ENCODE assay signal across 19 cellular contexts in the genomic region with DNA sequence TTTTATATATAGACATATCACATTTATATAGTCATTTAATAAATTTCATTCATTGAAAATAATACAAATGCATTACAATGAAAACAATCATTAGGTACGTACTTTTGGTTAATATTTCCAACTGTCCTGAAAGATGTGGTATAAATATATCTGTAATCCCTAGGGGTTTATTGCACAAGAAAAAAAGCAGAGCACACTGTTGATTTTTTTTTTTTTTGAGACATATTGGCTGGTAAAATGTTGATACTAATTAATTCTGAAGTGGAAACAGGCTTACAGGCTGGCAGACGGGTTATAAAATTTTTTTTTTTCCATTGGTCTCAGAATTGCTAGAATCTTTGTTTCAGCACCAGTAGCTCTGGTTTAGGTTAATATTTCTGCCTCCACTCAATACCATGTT.
A peak's percentile ranks its signal among the peaks of the same experiment; 100 is the strongest.
DNase-seq lines count a peak whose midpoint lies in the region; ATAC-seq, FAIRE-seq and TF ChIP-seq lines count a peak whose summit lies in the region.
"Had no signal": no experiment of that assay in that cellular context is flagged by ENCODE, and none has a peak within 500 bp of the region (broad histone marks: within the 10 kb centered on the region; RNA-seq: fewer than 3 reads in every experiment).

No MANE protein-coding gene starts in this region.

- H3K36me3 ChIP-seq in RWPE2 (ENCODE audit: low read depth) (no peaks in the 10 kb centered on the region), esophagus squamous epithelium (no peaks in the 10 kb centered on the region), psoas muscle (ENCODE audit: insufficient read depth in 1 of 2, low read depth in 1 of 2) (no peaks in the 10 kb centered on the region), small intestine (ENCODE audit: control insufficient read depth in 2 of 2, insufficient read depth in 2 of 2, low read length in 2 of 2) (no peaks in the 10 kb centered on the region)
- H3K36me3 ChIP-seq: adrenal gland had no signal

- H3K4me1 ChIP-seq in RWPE2 (ENCODE audit: insufficient read depth, poor library complexity, severe bottlenecking): peaks cover 26% of the 10 kb centered on the region
- peaks cover 0 to 38% (median 22%) of the 10 kb centered on the region in 3 donors for H3K4me1 ChIP-seq in esophagus squamous epithelium
- H3K4me1 ChIP-seq in psoas muscle: peaks cover 35% of the 10 kb centered on the region
- H3K4me1 ChIP-seq in small intestine (ENCODE audit: control insufficient read depth in 2 of 2, insufficient read depth in 1 of 2, low read depth in 1 of 2, low read length in 1 of 2): no peaks in the 10 kb centered on the region

- 71 to 73% methylated on average over 2 of the region's 2 CpGs for WGBS in esophagus squamous epithelium, 2 donors
- 65 to 81% (median 65%) methylated on average over 2 of the region's 2 CpGs for WGBS in psoas muscle, 3 donors
- 82 to 95% (median 83%) methylated on average over 2 of the region's 2 CpGs for WGBS in small intestine, 3 donors

- intact Hi-C loops in esophagus squamous epithelium (cut with DNase I) (loop anchor here (10.0 kb wide), 1 partner anchor 537 kb away; no protein-coding TSS in a partner anchor), psoas muscle (cut with DNase I) (loop anchor here (5.0 to 10.0 kb wide), 5 partner anchors 49 to 944 kb away; no protein-coding TSS in a partner anchor)

- H3K9me3 ChIP-seq in AG04450 (ENCODE audit: control insufficient read depth, insufficient read depth, low read length) (no peaks in the 10 kb centered on the region), RWPE2 (ENCODE audit: severe bottlenecking) (no peaks in the 10 kb centered on the region), esophagus squamous epithelium (no peaks in the 10 kb centered on the region), psoas muscle (no peaks in the 10 kb centered on the region), small intestine (ENCODE audit: control insufficient read depth, low read depth) (no peaks in the 10 kb centered on the region)
- H3K9me3 ChIP-seq: adrenal gland had no signal

- no peak for FAIRE-seq in small intestine (lab: Jason Lieb, UNC)
- FAIRE-seq: islet of Langerhans had no signal

- no peak for TF ChIP-seq POLR2A in esophagus squamous epithelium (IDR thresholded peaks at IDR 0.05)

- peak overlapping the region; percentile 95 for H3K27ac ChIP-seq in AG04450 (ENCODE audit: low read depth, low read length)
- peak overlapping the region; percentile 83 for H3K27ac ChIP-seq in RWPE2 (ENCODE audit: poor library complexity, severe bottlenecking)
- H3K27ac ChIP-seq in esophagus squamous epithelium: peak overlapping the region in 3 of 4 donors; percentile 44 to 73 (median 71)
- peak overlapping the region; percentile 92 for H3K27ac ChIP-seq in psoas muscle
- no peak overlapping the region for H3K27ac ChIP-seq in small intestine (ENCODE audit: low read depth in 1 of 2, low read length in 1 of 2)
- H3K27ac ChIP-seq: RWPE1 had no signal

- no peak for DNase-seq in AG04450 (ENCODE audit: low read depth, low spot score)
- DNase-seq in RWPE2 (ENCODE audit: low spot score): no peak
- DNase-seq in esophagus squamous epithelium (lab: John Stamatoyannopoulos, UW): no peak
- DNase-seq in psoas muscle: no peak
- no peak for DNase-seq in hepatic stellate cell (ENCODE audit: low spot score)
- DNase-seq in small intestine: no peak
- no peak for DNase-seq in stimulated activated CD4-positive, alpha-beta T cell treated with anti-CD3 and anti-CD28 coated beads, Interleukin-2, amount 100 ng/mL, for 48 hours
- DNase-seq: activated CD4-positive, alpha-beta T cell treated with anti-CD3 and anti-CD28 coated beads for 36 hours; activated T-cell treated with anti-CD3 and anti-CD28 coated beads, Interleukin-2, amount 50 U/mL, for 1 hour; adrenal gland; NCI-H146; NCI-H526 treated with DMSO at 0.1 percent for 48 hours; right cardiac atrium; stimulated activated naive CD8-positive, alpha-beta T cell treated with anti-CD3 and anti-CD28 coated beads, Interleukin-15, amount 100 ng/mL, for 72 hours; T-helper 2 cell had no signal

- no peak for ATAC-seq in RWPE2 (ENCODE audit: low read depth)
- no peak for ATAC-seq in psoas muscle
- ATAC-seq in GM21423 (IDR thresholded peaks at IDR 0.05; ENCODE audit: unreplicated experiment): no peak
- ATAC-seq: activated CD4-positive, alpha-beta T cell treated with anti-CD3 and anti-CD28 coated beads for 36 hours; GM23338; stimulated activated naive CD8-positive, alpha-beta T cell treated with anti-CD3 and anti-CD28 coated beads, Interleukin-15, amount 100 ng/mL, for 72 hours had no signal

- no peak for TF ChIP-seq CTCF in AG04450 (IDR thresholded peaks at IDR 0.05; ENCODE audit: low read depth, low read length)
- TF ChIP-seq CTCF in RWPE2 (IDR thresholded peaks at IDR 0.05; ENCODE audit: poor library complexity, severe bottlenecking): no peak
- TF ChIP-seq CTCF in esophagus squamous epithelium (IDR thresholded peaks at IDR 0.05): no peak
- TF ChIP-seq CTCF in psoas muscle (IDR thresholded peaks at IDR 0.05): no peak

- CTCF ChIA-PET in AG04450 (lab: Charles Lee): interaction anchor here (0.7 to 5.2 kb wide), 43 partner anchors 10 to 945 kb away, joined by 3 to 103 read pairs (median 7); partner anchors contain the start of gene KCNJ2

- H3K27me3 ChIP-seq in AG04450 (ENCODE audit: control insufficient read depth, insufficient read depth, low read length): no peaks in the 10 kb centered on the region
- H3K27me3 ChIP-seq in RWPE2 (ENCODE audit: insufficient read depth, poor library complexity, severe bottlenecking): no peaks in the 10 kb centered on the region
- no peaks in the 10 kb centered on the region for H3K27me3 ChIP-seq in esophagus squamous epithelium
- H3K27me3 ChIP-seq in psoas muscle (ENCODE audit: insufficient read depth in 3 of 3, low read length in 2 of 3): no peaks in the 10 kb centered on the region
- H3K27me3 ChIP-seq in small intestine (ENCODE audit: control insufficient read depth in 2 of 2, insufficient read depth in 2 of 2, low read length in 2 of 2): no peaks in the 10 kb centered on the region
- H3K27me3 ChIP-seq: adrenal gland had no signal

- POLR2A ChIA-PET in AG04450 (lab: Yijun Ruan, JAX): interaction anchor here (0.7 to 3.1 kb wide), 11 partner anchors 15 to 561 kb away, joined by 3 to 32 read pairs (median 8); partner anchors contain the start of gene KCNJ2

- H3K4me3 ChIP-seq in AG04450 (ENCODE audit: low read depth, low read length) (no peak overlapping the region), RWPE2 (ENCODE audit: severe bottlenecking) (no peak overlapping the region), esophagus squamous epithelium (no peak overlapping the region), psoas muscle (no peak overlapping the region), small intestine (ENCODE audit: low read depth in 1 of 2, low read length in 2 of 2) (no peak overlapping the region)
- H3K4me3 ChIP-seq: adrenal gland, GM23338 had no signal

Comparison
In these comparisons a context has a peak if more than half of its experiments do, and no peak if none do; other contexts are left out.
1. H3K27ac ChIP-seq: peak in AG04450 (single experiment), RWPE2 (single experiment), esophagus squamous epithelium (3 of 4) and psoas muscle (single experiment); none in small intestine (0 of 2).